ENCODE assay signal across 1 cellular context in the genomic region with DNA sequence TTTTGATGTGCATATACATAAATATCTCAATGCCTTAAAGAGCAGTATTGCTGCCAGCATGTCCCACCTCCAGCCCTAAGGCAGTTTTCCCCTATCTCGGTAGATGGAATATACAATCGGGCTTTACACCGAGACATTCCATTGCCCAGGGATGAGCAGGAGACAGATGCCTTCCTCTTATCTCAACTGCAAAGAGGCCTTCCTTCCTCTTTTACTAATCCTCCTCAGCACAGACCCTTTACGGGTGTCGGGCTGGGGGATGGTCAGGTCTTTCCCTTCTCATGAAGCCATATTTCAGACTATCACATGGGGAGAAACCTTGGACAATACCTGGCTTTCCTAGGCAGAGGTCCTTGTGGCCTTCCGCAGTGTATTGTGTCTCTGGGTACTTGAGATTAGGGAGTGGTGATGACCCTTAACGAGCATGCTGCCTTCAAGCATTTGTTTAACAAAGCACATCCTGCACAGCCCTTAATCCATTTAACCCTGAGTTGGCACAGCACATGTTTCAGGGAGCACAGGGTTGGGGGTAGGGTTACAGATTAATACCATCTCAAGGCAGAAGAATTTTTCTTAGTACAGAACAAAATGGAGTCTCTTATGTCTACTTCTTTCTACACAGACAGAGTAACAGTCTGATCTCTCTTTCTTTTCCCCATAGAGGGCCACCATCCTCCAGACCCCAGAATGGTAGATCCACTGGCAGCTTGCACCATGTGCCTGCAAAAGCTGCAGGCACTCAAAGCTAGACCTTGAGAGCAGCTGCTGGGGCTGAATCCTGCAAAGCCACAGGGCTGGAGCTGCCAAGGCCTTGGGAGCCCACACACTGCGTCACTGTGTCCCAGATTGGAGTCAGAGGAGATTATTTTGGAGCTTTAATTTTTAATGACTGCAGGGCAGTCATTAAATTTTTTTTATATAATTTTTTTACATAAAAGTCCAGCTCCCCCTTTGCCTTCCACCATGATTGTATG.
TF ChIP-seq lines count a peak whose summit lies in the region.
"Not testable (repeated sequence)": the region's sequence is repeated elsewhere in the genome, so short reads cannot be mapped to it uniquely, and the experiment has no call there.

No MANE protein-coding gene starts in this region.

TF ChIP-seq in K562, 482 proteins besides CTCF, POLR2A, EP300 and RAD21 (continued from another document):
- TF ChIP-seq MNT (conservative IDR thresholded peaks at IDR 0.05) (peak in 1 of 2 experiments; percentile 39; a peak in 2 of 4 replicates), ZNF766 (CRISPR knock-in tag; conservative IDR thresholded peaks at IDR 0.05) (peak; percentile 62), HES1 (IDR thresholded peaks at IDR 0.05; ENCODE audit: low read depth) (peak; percentile 88), CTBP1 (IDR thresholded peaks at IDR 0.05; ENCODE audit: borderline replicate concordance) (peak; percentile 99), ZNF311 (CRISPR knock-in tag; IDR thresholded peaks at IDR 0.05) (peak; percentile 94), MEIS2 (IDR thresholded peaks at IDR 0.05; ENCODE audit: partially characterized antibody) (peak; percentile 58), LEF1 (IDR thresholded peaks at IDR 0.05) (peak; percentile 51), PTTG1 (tag; IDR thresholded peaks at IDR 0.05; ENCODE audit: low read depth) (0 out of 2 replicates have a peak, but pooled peaks have one; percentile 47), ZEB2 (IDR thresholded peaks at IDR 0.05) (peak; percentile 82), ZNF175 (CRISPR knock-in tag; IDR thresholded peaks at IDR 0.05; ENCODE audit: low read depth) (0 out of 2 replicates have a peak, but pooled peaks have one; percentile 19)
- TF ChIP-seq, protein P1, sequence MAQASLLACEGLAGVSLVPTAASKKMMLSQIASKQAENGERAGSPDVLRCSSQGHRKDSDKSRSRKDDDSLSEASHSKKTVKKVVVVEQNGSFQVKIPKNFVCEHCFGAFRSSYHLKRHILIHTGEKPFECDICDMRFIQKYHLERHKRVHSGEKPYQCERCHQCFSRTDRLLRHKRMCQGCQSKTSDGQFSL (CRISPR knock-in tag; IDR thresholded peaks at IDR 0.05): not testable (repeated sequence)
- TF ChIP-seq, protein P1 (tag; IDR thresholded peaks at IDR 0.05): peak in 1 of 2 experiments; percentile 71; a peak in 1 of 4 replicates
